ENCODE assay signal across 9 cellular contexts in genomic region chr1:211648980-211649934, GRCh38. TPM values are rescaled to one million over a fixed set of nuclear protein-coding genes. Genes with fewer than 3 reads are reported as not detected.
A peak's percentile ranks its signal among the peaks of the same experiment; 100 is the strongest.
DNase-seq lines count a peak whose midpoint lies in the region; ATAC-seq, FAIRE-seq and TF ChIP-seq lines count a peak whose summit lies in the region.
"Had no signal": no experiment of that assay in that cellular context is flagged by ENCODE, and none has a peak within 500 bp of the region (broad histone marks: within the 10 kb centered on the region; RNA-seq: fewer than 3 reads in every experiment).

No MANE protein-coding gene starts in this region.

- intact Hi-C loops in ascending aorta (cut with DNase I) (loop anchor here (1.0 to 10.0 kb wide), 3 partner anchors 70 to 394 kb away; partner anchors contain the start of genes RCOR3 and SLC30A1), lower lobe of right lung (cut with DNase I) (no loop called here)

- H3K36me3 ChIP-seq in ascending aorta (no peaks in the 10 kb centered on the region), lower lobe of right lung (no peaks in the 10 kb centered on the region)

- peak; percentile 79 to 91 for ATAC-seq in lower lobe of right lung
- no peak for ATAC-seq in GM18520 (IDR thresholded peaks at IDR 0.05; ENCODE audit: unreplicated experiment)

- H3K9me3 ChIP-seq in ascending aorta (no peaks in the 10 kb centered on the region), lower lobe of right lung (no peaks in the 10 kb centered on the region)

- H3K4me1 ChIP-seq in ascending aorta (peaks cover 0 to 7% of the 10 kb centered on the region in 2 donors), lower lobe of right lung (peaks cover under 1% of the 10 kb centered on the region)

- H3K27me3 ChIP-seq in ascending aorta = no peaks in the 10 kb centered on the region
- H3K27me3 ChIP-seq in lower lobe of right lung (ENCODE audit: low read depth) = no peaks in the 10 kb centered on the region

- TF ChIP-seq CTCF in ascending aorta (IDR thresholded peaks at IDR 0.05) = peak; percentile 52 to 85 (median 79)
- TF ChIP-seq CTCF in lower lobe of right lung (IDR thresholded peaks at IDR 0.05) = peak; percentile 70

- H3K27ac ChIP-seq in ascending aorta = no peak overlapping the region
- H3K27ac ChIP-seq in lower lobe of right lung = no peak overlapping the region

- FAIRE-seq in RCC 7860 (lab: Jason Lieb, UNC) = no peak
- FAIRE-seq: A204.1 had no signal

- no peak overlapping the region for H3K4me3 ChIP-seq in ascending aorta
- no peak overlapping the region for H3K4me3 ChIP-seq in lower lobe of right lung

- DNase-seq in DMS153 treated with DMSO at 0.1 percent for 48 hours (lab: John Stamatoyannopoulos, UW; ENCODE audit: unreplicated experiment) (peak; percentile 13), DMS153 (lab: John Stamatoyannopoulos, UW) (no peak), HuH-7.5 (ENCODE audit: low spot score) (peak; percentile 64), ascending aorta (ENCODE audit: low spot score in 2 of 2) (peak in 1 of 2 donors; percentile 78), lower lobe of right lung (peak; percentile 61), RPMI8226 (no peak), RCC 7860 (ENCODE audit: low spot score) (no peak)

RNA-seq across cellular contexts. Expression of gene NEK2, which starts 26.2 kb away (rescaled TPM):
- total RNA-seq in ascending aorta (not detected), lower lobe of right lung (0.77 TPM)

Comparison
In these comparisons a context has a peak if more than half of its experiments do, and no peak if none do; other contexts are left out.
1. DNase-seq: peak in DMS153 treated with DMSO at 0.1 percent for 48 hours (single experiment), HuH-7.5 (single experiment) and lower lobe of right lung (single experiment); none in DMS153 (single experiment), RPMI8226 (single experiment) and RCC 7860 (single experiment).